In genomic region chr1:160261526-160261877, GRCh38 we compare ENCODE assay signal across 8 cellular contexts. TPM values are rescaled to one million over a fixed set of nuclear protein-coding genes. Genes with fewer than 3 reads are reported as not detected.
DNase-seq lines count a peak whose midpoint lies in the region; ATAC-seq, FAIRE-seq and TF ChIP-seq lines count a peak whose summit lies in the region.

No MANE protein-coding gene starts in this region.

- H3K9me3 ChIP-seq in BLaER1 treated with 17β-estradiol and CSF1 and Interleukin-3, amounts not matched to agents 10 nM and 100 nM (replicated peaks in 1 of 11): no peaks in the 10 kb centered on the region
- no peaks in the 10 kb centered on the region for H3K9me3 ChIP-seq in GM12878 (replicated peaks; ENCODE audit: control insufficient read depth, insufficient read depth, low read length)

- TF ChIP-seq EP300 in GM12878 (IDR thresholded peaks at IDR 0.05; ENCODE audit: borderline replicate concordance in 1 of 2, control insufficient read depth in 1 of 2, low read depth in 2 of 2, low read length in 2 of 2): no peak

- H3K36me3 ChIP-seq in BLaER1 treated with 17β-estradiol and CSF1 and Interleukin-3, amounts not matched to agents 10 nM and 100 nM: peaks cover 8 to 27% (median 18%) of the 10 kb centered on the region in 11 experiments; a peak in 15 of 22 replicates
- no peaks in the 10 kb centered on the region for H3K36me3 ChIP-seq in GM12878 (ENCODE audit: control insufficient read depth in 2 of 2, insufficient read depth in 2 of 2, low read length in 1 of 2)

- WGBS in GM12878 (ENCODE audit: insufficient coverage, insufficient replicate concordance, low lambda C conversion rate, missing lambda C conversion rate): 2% methylated on average over 6 of the region's 6 CpGs

- no peak for TF ChIP-seq CTCF in GM20000 (IDR thresholded peaks at IDR 0.05; ENCODE audit: extremely low read depth, missing control alignments)
- no peak for TF ChIP-seq CTCF in GM12878 (IDR thresholded peaks at IDR 0.05 in 2 of 3, conservative IDR thresholded peaks at IDR 0.05 in 1 of 3; ENCODE audit: control insufficient read depth in 2 of 3, extremely low read depth in 1 of 3, insufficient read depth in 1 of 3, low read depth in 3 of 3, low read length in 3 of 3)

- POLR2A ChIA-PET in GM12878 (lab: Charles Lee): interaction anchor here (1.0 to 5.3 kb wide), 11 partner anchors 10 to 163 kb away, joined by 3 to 29 read pairs (median 6); partner anchors contain the start of genes IGSF8, PEA15 and PEX19

- H3K9ac ChIP-seq in BLaER1 treated with 17β-estradiol and CSF1 and Interleukin-3, amounts not matched to agents 10 nM and 100 nM: peak overlapping the region; percentile 95 to 100 (median 98)
- peak overlapping the region; percentile 92 for H3K9ac ChIP-seq in GM12878 (ENCODE audit: control insufficient read depth, insufficient read depth, low read length)

- no peak overlapping the region; the same call in 1 of the 2 replicates for H2AFZ ChIP-seq in GM12878 (ENCODE audit: control insufficient read depth, low read depth, low read length)

- intact Hi-C loops in GM12878 (cut with micrococcal nuclease; ENCODE audit: unreplicated experiment): no loop called here

- ATAC-seq in GM12878: peak; percentile 63

- H3K79me2 ChIP-seq in GM12878 (ENCODE audit: control insufficient read depth, insufficient read depth, low read length): peaks cover 38% of the 10 kb centered on the region

- DNase-seq in GM20000 (ENCODE audit: low spot score) (peak; percentile 67), LHCN-M2 (ENCODE audit: low read depth) (peak; percentile 78), T-helper 2 cell (peak in 4 of 5 experiments; percentile 66 to 88 (median 75)), GM12878 (ENCODE audit: low read depth, low spot score) (peak; percentile 32), iPS-NIHi7 (ENCODE audit: extremely low spot score) (peak; percentile 61), NCI-H524 (lab: John Stamatoyannopoulos, UW) (no peak)
- peak; percentile 77 for DNase-seq in stimulated activated CD4-positive, alpha-beta T cell treated with anti-CD3 and anti-CD28 coated beads, Interleukin-15, amount 100 ng/mL, for 24 hours

- no peak for TF ChIP-seq RAD21 in GM12878 (IDR thresholded peaks at IDR 0.05; ENCODE audit: insufficient read depth, low read depth, low read length)

- RAD21 ChIA-PET in GM12878 (lab: Charles Lee; ENCODE audit: unreplicated experiment): interaction anchor here (0.6 to 6.7 kb wide), 8 partner anchors 9 to 115 kb away, joined by 3 to 68 read pairs (median 25); partner anchors contain the start of gene PEX19

- CTCF ChIA-PET in GM12878 (lab: Yijun Ruan, JAX): interaction anchor here (0.7 to 8.1 kb wide), 15 partner anchors 10 to 176 kb away, joined by 3 to 86 read pairs (median 4); partner anchors contain the start of genes IGSF8 and PEA15

- FAIRE-seq in GM12878 (lab: Jason Lieb, UNC): no peak

- in situ Hi-C loops in GM12878 (cut with MboI): no loop called here

- peaks cover 29 to 54% (median 45%) of the 10 kb centered on the region in 10 experiments for H3K4me1 ChIP-seq in BLaER1 treated with 17β-estradiol and CSF1 and Interleukin-3, amounts not matched to agents 10 nM and 100 nM
- H3K4me1 ChIP-seq in GM12878 (ENCODE audit: control insufficient read depth, insufficient read depth, low read length): peaks cover 3% of the 10 kb centered on the region

- H3K27ac ChIP-seq in BLaER1 treated with 17β-estradiol and CSF1 and Interleukin-3, amounts not matched to agents 10 nM and 100 nM: peak overlapping the region; percentile 95 to 100 (median 98)
- peak overlapping the region; percentile 90 for H3K27ac ChIP-seq in GM12878 (ENCODE audit: control insufficient read depth, insufficient read depth)

- SMC1A ChIA-PET in GM12878 (lab: Charles Lee; ENCODE audit: uncharacterized antibody, unreplicated experiment): interaction anchor here (0.6 to 5.3 kb wide), 15 partner anchors 10 to 261 kb away, joined by 3 to 47 read pairs (median 9); partner anchors contain the start of genes PEA15 and PEX19

- TF ChIP-seq POLR2A in GM12878 (IDR thresholded peaks at IDR 0.05; ENCODE audit: low read depth, low read length): no peak

- H3K27me3 ChIP-seq in BLaER1 treated with 17β-estradiol and CSF1 and Interleukin-3, amounts not matched to agents 10 nM and 100 nM: no peaks in the 10 kb centered on the region
- no peaks in the 10 kb centered on the region for H3K27me3 ChIP-seq in GM12878 (replicated peaks in 1 of 2; ENCODE audit: control insufficient read depth in 2 of 2, insufficient read depth in 2 of 2, low read length in 1 of 2)

- peaks cover 0 to 26% (median 8%) of the 10 kb centered on the region in 11 experiments; a peak in 11 of 22 replicates for H4K20me1 ChIP-seq in BLaER1 treated with 17β-estradiol and CSF1 and Interleukin-3, amounts not matched to agents 10 nM and 100 nM
- H4K20me1 ChIP-seq in GM12878 (ENCODE audit: control insufficient read depth, insufficient read depth): no peaks in the 10 kb centered on the region

- H3K4me2 ChIP-seq in BLaER1 treated with 17β-estradiol and CSF1 and Interleukin-3, amounts not matched to agents 10 nM and 100 nM: peak overlapping the region; percentile 77 to 96 (median 85)
- peak overlapping the region; percentile 85 for H3K4me2 ChIP-seq in GM12878 (ENCODE audit: control insufficient read depth, insufficient read depth)

- BruUV-seq in GM12878 (replicated peaks; lab: Mats Ljungman, UMichigan): no TSS peak

- H3K4me3 ChIP-seq in BLaER1 treated with 17β-estradiol and CSF1 and Interleukin-3, amounts not matched to agents 10 nM and 100 nM: peak overlapping the region; percentile 82 to 97 (median 92)
- H3K4me3 ChIP-seq in GM12878: peak overlapping the region; percentile 82

TF ChIP-seq in GM12878, 131 proteins besides CTCF, POLR2A, EP300 and RAD21 (continues in another document):
- TF ChIP-seq PML (IDR thresholded peaks at IDR 0.05; ENCODE audit: low read length): no peak
- TF ChIP-seq BCL11A (IDR thresholded peaks at IDR 0.05; ENCODE audit: low read depth, low read length): no peak
- TF ChIP-seq MXI1 (IDR thresholded peaks at IDR 0.05; ENCODE audit: low read depth, low read length): no peak

RNA-seq across cellular contexts. Expression of gene DCAF8, which starts 0.8 kb away (rescaled TPM):
- 73.1 and 76.4 TPM in 2 replicates for total RNA-seq in LHCN-M2 (2014; rRNA removed)
- 44.3 TPM for polyA plus RNA-seq in LHCN-M2 (2012)
- total RNA-seq in GM12878 (2013; cell fraction: nucleolus; rRNA removed): 503 and 542 TPM in 2 replicates
- total RNA-seq in GM12878 (2014; rRNA removed): 81.3 and 95.1 TPM in 2 replicates
- 69.1 and 70.0 TPM in 2 replicates for total RNA-seq in GM12878 (2014; rRNA removed; fragmentation: Illumina TruSeq; extraction: Trizol)
- total RNA-seq in GM12878 (2021): 88.9 and 108 TPM in 2 replicates
- polyA plus RNA-seq in GM12878 (2011; ENCODE audit: low read depth): 49.4 TPM
- polyA plus RNA-seq in GM12878 (2011; rRNA removed): 152 and 168 TPM in 2 replicates
- 93.7 and 126 TPM in 2 replicates for polyA plus RNA-seq in GM12878 (2011; cell fraction: cytosol; rRNA removed)
- 759 and 982 TPM in 2 replicates for polyA plus RNA-seq in GM12878 (2011; cell fraction: nucleus; rRNA removed)
- 81.8 and 83.3 TPM in 2 replicates for polyA plus RNA-seq in GM12878 (2012)
- 88.0 and 110 TPM in 2 replicates for polyA plus RNA-seq in GM12878 (2014; fragmentation: Illumina TruSeq; extraction: Trizol)
- 10 to 100 TPM; 10.4 to 18.7 TPM for polyA plus RNA-seq in GM12878 (2014; fragmentation: Nextera tagmentation; extraction: Ambion mirVana)
- polyA plus RNA-seq in GM12878 (2014; rRNA removed): 100 and 101 TPM in 2 replicates
- 10 to 100 TPM; 83.1 to 86.0 TPM for polyA plus RNA-seq in GM12878 (2016; fragmentation: Nextera tagmentation; extraction: Ambion mirVana)
- polyA minus RNA-seq in GM12878 (2011; rRNA and poly(A)+ RNA removed): 97.6 and 114 TPM in 2 replicates
- polyA minus RNA-seq in GM12878 (2011; cell fraction: cytosol; rRNA and poly(A)+ RNA removed): 29.4 and 47.1 TPM in 2 replicates
- polyA minus RNA-seq in GM12878 (2011; cell fraction: nucleus; rRNA and poly(A)+ RNA removed): 136 and 161 TPM in 2 replicates

RNA-seq across cellular contexts. Expression of gene PEX19, which starts 23.4 kb away (rescaled TPM):
- total RNA-seq in LHCN-M2 (2014; rRNA removed) (81.8 and 83.7 TPM in 2 replicates), GM12878 (2014; rRNA removed) (33.9 and 34.5 TPM in 2 replicates), GM12878 (2014; rRNA removed; fragmentation: Illumina TruSeq; extraction: Trizol) (26.9 and 27.6 TPM in 2 replicates), GM12878 (2021) (46.5 and 47.2 TPM in 2 replicates)
- 44.8 TPM for polyA plus RNA-seq in LHCN-M2 (2012)
- 72.6 and 76.5 TPM in 2 replicates for total RNA-seq in GM12878 (2013; cell fraction: nucleolus; rRNA removed)
- 15.4 TPM for polyA plus RNA-seq in GM12878 (2011; ENCODE audit: low read depth)
- polyA plus RNA-seq in GM12878 (2011; rRNA removed) (58.1 and 72.2 TPM in 2 replicates), GM12878 (2014; fragmentation: Illumina TruSeq; extraction: Trizol) (39.1 and 49.5 TPM in 2 replicates), GM12878 (2014; fragmentation: Nextera tagmentation; extraction: Ambion mirVana) (10 to 100 TPM; 29.4 to 50.8 TPM), GM12878 (2014; rRNA removed) (24.9 and 27.1 TPM in 2 replicates), GM12878 (2016; fragmentation: Nextera tagmentation; extraction: Ambion mirVana) (10 to 100 TPM; 40.1 to 42.2 TPM)
- 33.2 and 38.9 TPM in 2 replicates for polyA plus RNA-seq in GM12878 (2011; cell fraction: cytosol; rRNA removed)
- polyA plus RNA-seq in GM12878 (2011; cell fraction: nucleus; rRNA removed): 31.6 and 55.3 TPM in 2 replicates
- polyA plus RNA-seq in GM12878 (2012): 20.2 and 24.2 TPM in 2 replicates
- polyA minus RNA-seq in GM12878 (2011; rRNA and poly(A)+ RNA removed): 47.9 and 64.5 TPM in 2 replicates
- polyA minus RNA-seq in GM12878 (2011; cell fraction: cytosol; rRNA and poly(A)+ RNA removed): 7.1 and 10.7 TPM in 2 replicates
- 36.0 and 42.8 TPM in 2 replicates for polyA minus RNA-seq in GM12878 (2011; cell fraction: nucleus; rRNA and poly(A)+ RNA removed)

RNA-seq across cellular contexts. Expression of gene PEA15, which starts 56.3 kb away (rescaled TPM):
- 150 and 200 TPM in 2 replicates for total RNA-seq in LHCN-M2 (2014; rRNA removed)
- polyA plus RNA-seq in LHCN-M2 (2012): 652 TPM
- total RNA-seq in GM12878 (2013; cell fraction: nucleolus; rRNA removed): 11.8 and 13.4 TPM in 2 replicates
- 37.6 and 40.2 TPM in 2 replicates for total RNA-seq in GM12878 (2014; rRNA removed)
- 65.1 and 68.1 TPM in 2 replicates for total RNA-seq in GM12878 (2014; rRNA removed; fragmentation: Illumina TruSeq; extraction: Trizol)
- total RNA-seq in GM12878 (2021): 66.2 and 69.1 TPM in 2 replicates
- 24.7 TPM for polyA plus RNA-seq in GM12878 (2011; ENCODE audit: low read depth)
- 173 and 185 TPM in 2 replicates for polyA plus RNA-seq in GM12878 (2011; rRNA removed)
- polyA plus RNA-seq in GM12878 (2011; cell fraction: cytosol; rRNA removed): 166 and 185 TPM in 2 replicates
- polyA plus RNA-seq in GM12878 (2011; cell fraction: nucleus; rRNA removed): 69.5 and 83.5 TPM in 2 replicates
- polyA plus RNA-seq in GM12878 (2012): 41.8 and 56.2 TPM in 2 replicates
- polyA plus RNA-seq in GM12878 (2014; fragmentation: Illumina TruSeq; extraction: Trizol): 269 and 323 TPM in 2 replicates
- 10 to 100 TPM; 15.1 to 28.2 TPM for polyA plus RNA-seq in GM12878 (2014; fragmentation: Nextera tagmentation; extraction: Ambion mirVana)
- 113 and 119 TPM in 2 replicates for polyA plus RNA-seq in GM12878 (2014; rRNA removed)
- 10 to 100 TPM; 64.4 to 68.2 TPM for polyA plus RNA-seq in GM12878 (2016; fragmentation: Nextera tagmentation; extraction: Ambion mirVana)
- 89.0 and 91.0 TPM in 2 replicates for polyA minus RNA-seq in GM12878 (2011; rRNA and poly(A)+ RNA removed)
- polyA minus RNA-seq in GM12878 (2011; cell fraction: cytosol; rRNA and poly(A)+ RNA removed): 15.2 and 20.8 TPM in 2 replicates
- polyA minus RNA-seq in GM12878 (2011; cell fraction: nucleus; rRNA and poly(A)+ RNA removed): 8.1 and 11.2 TPM in 2 replicates

Comparison
In these comparisons a context has a peak if more than half of its experiments do, and no peak if none do; other contexts are left out.
1. DNase-seq: peak in GM20000 (single experiment), LHCN-M2 (single experiment), T-helper 2 cell (4 of 5), GM12878 (single experiment), iPS-NIHi7 (single experiment) and stimulated activated CD4-positive, alpha-beta T cell treated with anti-CD3 and anti-CD28 coated beads, Interleukin-15, amount 100 ng/mL, for 24 hours (single experiment); none in NCI-H524 (0 of 2).